9 cellular contexts compared by ENCODE assay signal in genomic region chr22:30312053-30312452, GRCh38. TPM values are rescaled to one million over a fixed set of nuclear protein-coding genes. Genes with fewer than 3 reads are reported as not detected.
A peak's percentile ranks its signal among the peaks of the same experiment; 100 is the strongest.
DNase-seq lines count a peak whose midpoint lies in the region; ATAC-seq and TF ChIP-seq lines count a peak whose summit lies in the region.
"Had no signal": no experiment of that assay in that cellular context is flagged by ENCODE, and none has a peak within 500 bp of the region (broad histone marks: within the 10 kb centered on the region; RNA-seq: fewer than 3 reads in every experiment).

No MANE protein-coding gene starts in this region.

- TF ChIP-seq CTCF in CD8-positive, alpha-beta T cell (IDR thresholded peaks at IDR 0.05): no peak
- TF ChIP-seq CTCF in Peyer's patch (IDR thresholded peaks at IDR 0.05) (no peak), prostate gland (IDR thresholded peaks at IDR 0.05) (no peak)

- POLR2A ChIA-PET in CD8-positive, alpha-beta T cell (lab: Charles Lee): interaction anchor here (1.9 to 11.2 kb wide), 2 partner anchors 12 to 16 kb away, joined by 6 to 184 read pairs; partner anchors contain the start of gene TBC1D10A

- H3K36me3 Mint-ChIP-seq in CD8-positive, alpha-beta T cell: peaks cover 31% of the 10 kb centered on the region
- peaks cover 16% of the 10 kb centered on the region for H3K36me3 Mint-ChIP-seq in effector memory CD8-positive, alpha-beta T cell (ENCODE audit: insufficient read depth)

- peaks cover 95% of the 10 kb centered on the region for H3K4me1 Mint-ChIP-seq in CD8-positive, alpha-beta T cell (ENCODE audit: low read depth)
- H3K4me1 Mint-ChIP-seq in effector memory CD8-positive, alpha-beta T cell (ENCODE audit: low read depth in 2 of 2): peaks cover 86 to 89% of the 10 kb centered on the region in 2 donors

- no peaks in the 10 kb centered on the region for H3K27me3 Mint-ChIP-seq in CD8-positive, alpha-beta T cell (ENCODE audit: low read depth)
- H3K27me3 Mint-ChIP-seq in effector memory CD8-positive, alpha-beta T cell: no peaks in the 10 kb centered on the region

- H3K9me3 Mint-ChIP-seq in CD8-positive, alpha-beta T cell: no peaks in the 10 kb centered on the region
- no peaks in the 10 kb centered on the region for H3K9me3 Mint-ChIP-seq in effector memory CD8-positive, alpha-beta T cell

- no peak overlapping the region for H3K4me3 ChIP-seq in CD8-positive, alpha-beta T cell (ENCODE audit: low read depth, low read length)
- H3K4me3 ChIP-seq in Peyer's patch: no peak overlapping the region
- H3K4me3 ChIP-seq in prostate gland: no peak overlapping the region

- WGBS in prostate gland: 67% methylated on average over 6 of the region's 6 CpGs

- no peaks in the 10 kb centered on the region for H3K27me3 ChIP-seq in CD8-positive, alpha-beta T cell (ENCODE audit: insufficient read depth, low read length)
- H3K27me3 ChIP-seq in Peyer's patch: no peaks in the 10 kb centered on the region
- no peaks in the 10 kb centered on the region for H3K27me3 ChIP-seq in prostate gland (replicated peaks; ENCODE audit: insufficient read depth)

- H3K27ac ChIP-seq in CD8-positive, alpha-beta T cell (ENCODE audit: low read depth, low read length): no peak overlapping the region
- H3K27ac ChIP-seq in Peyer's patch (peak overlapping the region; percentile 59 to 89 (median 87)), prostate gland (peak overlapping the region; percentile 76 to 91)

- peak overlapping the region; percentile 98 for H3K27ac Mint-ChIP-seq in CD8-positive, alpha-beta T cell
- peak overlapping the region; percentile 94 to 95 for H3K27ac Mint-ChIP-seq in effector memory CD8-positive, alpha-beta T cell

- no peak for DNase-seq in CD8-positive, alpha-beta T cell
- DNase-seq in Peyer's patch (no peak), prostate gland (ENCODE audit: low spot score) (no peak), NCI-H748 treated with DMSO at 0.1 percent for 48 hours (lab: John Stamatoyannopoulos, UW) (no peak), Kasumi-1 (lab: John Stamatoyannopoulos, UW) (no peak)
- no peak for DNase-seq in effector memory CD8-positive, alpha-beta T cell
- DNase-seq: activated CD4-positive, alpha-beta T cell treated with anti-CD3 and anti-CD28 coated beads, Interleukin-2, amount 50 U/mL, for 1 hour had no signal

- CTCF ChIA-PET in CD8-positive, alpha-beta T cell (lab: Charles Lee): interaction anchor here (0.7 to 3.7 kb wide), 4 partner anchors 12 to 79 kb away, joined by 3 to 24 read pairs (median 10); partner anchors contain the start of gene CASTOR1

- peaks cover 98% of the 10 kb centered on the region for H3K4me1 ChIP-seq in CD8-positive, alpha-beta T cell (ENCODE audit: insufficient read depth, low read length)
- peaks cover 10 to 87% (median 70%) of the 10 kb centered on the region in 4 donors for H3K4me1 ChIP-seq in Peyer's patch
- H3K4me1 ChIP-seq in prostate gland (replicated peaks): peaks cover 46% of the 10 kb centered on the region

- H3K4me3 Mint-ChIP-seq in CD8-positive, alpha-beta T cell: peak overlapping the region; percentile 54
- peak overlapping the region; percentile 34 to 68 for H3K4me3 Mint-ChIP-seq in effector memory CD8-positive, alpha-beta T cell

- TF ChIP-seq POLR2A in Peyer's patch (IDR thresholded peaks at IDR 0.05): no peak
- TF ChIP-seq POLR2A in prostate gland (IDR thresholded peaks at IDR 0.05): no peak

- no peaks in the 10 kb centered on the region for H3K36me3 ChIP-seq in CD8-positive, alpha-beta T cell (ENCODE audit: insufficient read depth, low read length)
- H3K36me3 ChIP-seq in Peyer's patch (no peaks in the 10 kb centered on the region), prostate gland (no peaks in the 10 kb centered on the region)

- intact Hi-C loops in CD8-positive, alpha-beta T cell (cut with DNase I, micrococcal nuclease): no loop called here
- intact Hi-C loops in prostate gland (cut with DNase I): no loop called here

- ATAC-seq in CD8-positive, alpha-beta T cell: no peak
- ATAC-seq in effector memory CD8-positive, alpha-beta T cell (replicated peaks): no peak
- ATAC-seq in GM18520 (IDR thresholded peaks at IDR 0.05; ENCODE audit: unreplicated experiment) (no peak), HG03571 (IDR thresholded peaks at IDR 0.05; ENCODE audit: unreplicated experiment) (no peak)

- no peaks in the 10 kb centered on the region for H3K9me3 ChIP-seq in CD8-positive, alpha-beta T cell (ENCODE audit: low read length)
- H3K9me3 ChIP-seq in Peyer's patch (no peaks in the 10 kb centered on the region), prostate gland (no peaks in the 10 kb centered on the region)

RNA-seq across cellular contexts. Expression of gene TBC1D10A, which starts 14.7 kb away (rescaled TPM):
- total RNA-seq in CD8-positive, alpha-beta T cell: 10 to 100 TPM; 77.5 to 87.3 TPM
- total RNA-seq in Peyer's patch (10 to 100 TPM; 18.4 to 25.9 (median 20.8) TPM), prostate gland (10 to 100 TPM; 46.1 to 51.2 TPM)

RNA-seq across cellular contexts. Expression of gene CASTOR1, which starts 22.7 kb away (rescaled TPM):
- 10 to 100 TPM; 17.2 to 21.9 TPM for total RNA-seq in CD8-positive, alpha-beta T cell
- total RNA-seq in Peyer's patch (10 to 100 TPM in 1 of 4 donors, 1 to 10 TPM in 3; 1.8 to 11.6 (median 6.0) TPM), prostate gland (10 to 100 TPM; 27.2 to 33.2 TPM)

RNA-seq across cellular contexts. Expression of gene SF3A1, which starts 44.6 kb away (rescaled TPM):
- total RNA-seq in CD8-positive, alpha-beta T cell: 100 to 1,000 TPM; 406 to 422 TPM
- total RNA-seq in Peyer's patch (100 to 1,000 TPM in 3 of 4 donors, 10 to 100 TPM in 1; 90.4 to 182 (median 160) TPM), prostate gland (100 to 1,000 TPM; 108 to 134 TPM)

RNA-seq across cellular contexts. Expression of gene CCDC157, which starts 44.8 kb away (rescaled TPM):
- 10 to 100 TPM in 1 of 2 experiments, 1 to 10 TPM in 1; 8.7 to 11.7 TPM for total RNA-seq in CD8-positive, alpha-beta T cell
- total RNA-seq in Peyer's patch: 1 to 10 TPM; 3.5 to 8.8 (median 6.9) TPM
- total RNA-seq in prostate gland: 10 to 100 TPM in 1 of 2 donors, 1 to 10 TPM in 1; 3.5 to 28.6 TPM

RNA-seq across cellular contexts. Expression of gene OSM, which starts 45.4 kb away (rescaled TPM):
- total RNA-seq in CD8-positive, alpha-beta T cell: 10 to 100 TPM; 26.1 to 26.5 TPM
- total RNA-seq in Peyer's patch: not detected
- total RNA-seq in prostate gland: 1 to 10 TPM in 1 of 2 donors, not detected in 1; 2.5 TPM
